In the genomic region with DNA sequence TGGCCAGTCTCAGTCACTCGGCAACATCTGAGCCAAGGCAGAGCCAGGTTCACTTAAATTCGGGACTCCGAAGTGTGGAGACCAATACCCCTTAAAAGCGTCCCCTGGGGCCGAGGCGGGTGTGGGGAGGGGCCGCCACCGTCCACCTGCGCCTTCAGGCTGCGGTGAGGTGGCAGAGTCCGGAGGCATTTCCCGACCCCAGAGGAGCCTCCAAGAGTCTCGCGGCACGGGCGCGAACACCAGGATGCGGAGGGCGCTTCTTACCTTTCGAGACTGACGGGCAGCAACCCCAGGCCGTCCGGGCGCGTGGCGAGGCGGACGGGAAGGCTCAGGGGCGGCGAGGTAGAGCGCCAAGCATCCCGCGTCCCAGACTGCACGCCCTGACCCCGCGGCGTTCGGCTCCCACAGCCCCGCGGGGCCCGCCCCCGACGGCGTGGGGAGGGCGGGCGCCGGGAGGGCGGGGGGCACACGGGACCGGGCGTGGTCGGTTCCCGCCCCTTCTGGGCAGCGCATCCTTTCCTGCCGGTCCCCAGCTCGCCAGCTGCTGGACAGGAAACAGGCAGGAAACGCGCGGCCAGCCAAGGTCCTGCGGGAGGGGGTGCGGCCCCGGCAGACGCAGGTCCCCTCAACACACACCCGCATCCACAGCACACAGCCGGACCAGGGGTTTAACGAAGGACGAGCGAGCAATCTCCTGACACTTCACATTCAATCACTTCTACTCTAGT, we compare ENCODE assay signal across 8 cellular contexts. TPM values are rescaled to one million over a fixed set of nuclear protein-coding genes. Genes with fewer than 3 reads are reported as not detected.
A peak's percentile ranks its signal among the peaks of the same experiment; 100 is the strongest.
DNase-seq lines count a peak whose midpoint lies in the region; ATAC-seq, FAIRE-seq and TF ChIP-seq lines count a peak whose summit lies in the region.

Gene THSD1 (minus strand): TSS at position 406 of the 728 bp plus-strand sequence. CDS start 3,572 bp downstream, outside the sequence.

- no peak within 1 kb of the TSS for H3K4ac ChIP-seq in trophoblast cell (ENCODE audit: low read depth, low read length)

- H3K9ac ChIP-seq in MM.1S (ENCODE audit: low read length) (no peak within 1 kb of the TSS; the same call in 1 of the 2 replicates), trophoblast cell (ENCODE audit: low read length) (no peak within 1 kb of the TSS)

- H3K4me1 ChIP-seq in MM.1S (ENCODE audit: low read length) (no peaks in the 10 kb centered on the region), trophoblast cell (ENCODE audit: control insufficient read depth in 1 of 2, insufficient read depth in 2 of 2, low read length in 2 of 2) (peaks cover 4 to 7% of the 10 kb centered on the region in 2 experiments), small intestine (ENCODE audit: control insufficient read depth in 2 of 2, insufficient read depth in 1 of 2, low read depth in 1 of 2, low read length in 1 of 2) (no peaks in the 10 kb centered on the region)

- peak within 1 kb of the TSS; percentile 82 for H3K4me2 ChIP-seq in MM.1S (ENCODE audit: low read depth, low read length)
- peak within 1 kb of the TSS; percentile 51 for H3K4me2 ChIP-seq in trophoblast cell (ENCODE audit: low read length)

- intact Hi-C loops in cardiac septum (cut with DNase I) = loop anchor here (2.0 kb wide), 1 partner anchor 45 kb away; the partner anchor contains the start of gene VPS36

- no peak within 1 kb of the TSS for H4K91ac ChIP-seq in trophoblast cell (ENCODE audit: low read depth, low read length)

- H3K79me2 ChIP-seq in MM.1S (ENCODE audit: low read length) (no peaks in the 10 kb centered on the region), trophoblast cell (ENCODE audit: control insufficient read depth, insufficient read depth, low read length, poor library complexity) (no peaks in the 10 kb centered on the region)

- DNase-seq in AG09309 (ENCODE audit: low read depth) (no peak), MM.1S (no peak), cardiac septum (ENCODE audit: low spot score) (peak; percentile 85), trophoblast cell (peak in 1 of 2 donors; percentile 20), small intestine (no peak)
- peak in 1 of 2 donors; percentile 24 for DNase-seq in activated naive CD4-positive, alpha-beta T cell treated with anti-CD3 and anti-CD28 coated beads, Interleukin-2, amount 50 U/mL, for 72 hours (ENCODE audit: low spot score in 2 of 2)

- H2BK12ac ChIP-seq in trophoblast cell (ENCODE audit: low read length) = no peak within 1 kb of the TSS

- no peak within 1 kb of the TSS for H2BK120ac ChIP-seq in trophoblast cell (ENCODE audit: insufficient read depth, low read length, poor library complexity)

- H3K27ac Mint-ChIP-seq in activated naive CD4-positive, alpha-beta T cell treated with anti-CD3 and anti-CD28 coated beads, Interleukin-2, amount 50 U/mL, for 72 hours = peak within 1 kb of the TSS in 1 of 2 donors; percentile 44

- FAIRE-seq in small intestine (lab: Jason Lieb, UNC) = no peak

- no peak within 1 kb of the TSS for H3K14ac ChIP-seq in trophoblast cell (ENCODE audit: low read length)

- peaks cover 5 to 6% of the 10 kb centered on the region in 2 donors for H3K36me3 Mint-ChIP-seq in activated naive CD4-positive, alpha-beta T cell treated with anti-CD3 and anti-CD28 coated beads, Interleukin-2, amount 50 U/mL, for 72 hours

- H3K9me2 ChIP-seq in MM.1S (replicated peaks; ENCODE audit: insufficient read depth, low read length) = no peaks in the 10 kb centered on the region

- H3K36me3 ChIP-seq in MM.1S (replicated peaks; ENCODE audit: insufficient read depth, low read length) (no peaks in the 10 kb centered on the region), trophoblast cell (ENCODE audit: control insufficient read depth in 1 of 2, insufficient read depth in 2 of 2, low read length in 2 of 2) (no peaks in the 10 kb centered on the region), small intestine (ENCODE audit: control insufficient read depth in 2 of 2, insufficient read depth in 2 of 2, low read length in 2 of 2) (no peaks in the 10 kb centered on the region)

- no peaks in the 10 kb centered on the region for H3F3A ChIP-seq in MM.1S (ENCODE audit: insufficient read depth, low read length)

- H3K18ac ChIP-seq in trophoblast cell (ENCODE audit: low read length) = no peak within 1 kb of the TSS

- H4K20me1 ChIP-seq in MM.1S (ENCODE audit: insufficient read depth, low read length) = no peaks in the 10 kb centered on the region

- ATAC-seq in GM18498 (IDR thresholded peaks at IDR 0.05; ENCODE audit: unreplicated experiment) = peak; percentile 76
- ATAC-seq in activated naive CD4-positive, alpha-beta T cell treated with anti-CD3 and anti-CD28 coated beads, Interleukin-2, amount 50 U/mL, for 72 hours = peak; percentile 54 to 67
- ATAC-seq in GM21528 (IDR thresholded peaks at IDR 0.05; ENCODE audit: low FRiP score, unreplicated experiment) = no peak

- H2BK5ac ChIP-seq in trophoblast cell (ENCODE audit: low read depth, low read length, poor library complexity) = no peak within 1 kb of the TSS

- H4K12ac ChIP-seq in trophoblast cell (ENCODE audit: low read depth, low read length) = no peak within 1 kb of the TSS

- H3K4me3 ChIP-seq in AG09309 (ENCODE audit: control insufficient read depth, low read depth, low read length) (peak within 1 kb of the TSS; percentile 98), MM.1S (ENCODE audit: low read length) (peak within 1 kb of the TSS; percentile 52), trophoblast cell (ENCODE audit: low read depth, low read length) (no peak within 1 kb of the TSS), small intestine (ENCODE audit: low read depth in 1 of 2, low read length in 2 of 2) (peak within 1 kb of the TSS in 1 of 2 donors; percentile 48)

- TF ChIP-seq CTCF in AG09309 (IDR thresholded peaks at IDR 0.05; ENCODE audit: control insufficient read depth, insufficient read depth, low read depth, low read length, missing control alignments) (no peak), MM.1S (IDR thresholded peaks at IDR 0.05; ENCODE audit: low read length) (no peak)

- no peaks in the 10 kb centered on the region for H3K27me3 ChIP-seq in MM.1S (replicated peaks; ENCODE audit: insufficient read depth, low read length)
- peaks cover 22% of the 10 kb centered on the region for H3K27me3 ChIP-seq in trophoblast cell (ENCODE audit: insufficient read depth, low read length)
- no peaks in the 10 kb centered on the region for H3K27me3 ChIP-seq in small intestine (ENCODE audit: control insufficient read depth in 2 of 2, insufficient read depth in 2 of 2, low read length in 2 of 2)

- H3K9me3 ChIP-seq in MM.1S (replicated peaks; ENCODE audit: insufficient read depth, low read length) = no peaks in the 10 kb centered on the region
- H3K9me3 ChIP-seq in trophoblast cell (ENCODE audit: insufficient read depth, low read depth, low read length) = no peaks in the 10 kb centered on the region
- no peaks in the 10 kb centered on the region for H3K9me3 ChIP-seq in small intestine (ENCODE audit: control insufficient read depth, low read depth)

- H2AFZ ChIP-seq in MM.1S (ENCODE audit: low read length) = peak within 1 kb of the TSS; percentile 53; the same call in 1 of the 2 replicates
- H2AFZ ChIP-seq in trophoblast cell (ENCODE audit: insufficient read depth, low read length, poor library complexity) = no peak within 1 kb of the TSS

- no peaks in the 10 kb centered on the region for H3K9me3 Mint-ChIP-seq in activated naive CD4-positive, alpha-beta T cell treated with anti-CD3 and anti-CD28 coated beads, Interleukin-2, amount 50 U/mL, for 72 hours

- no peaks in the 10 kb centered on the region for H3K79me1 ChIP-seq in trophoblast cell (ENCODE audit: low read length)

- H2AK5ac ChIP-seq in trophoblast cell (ENCODE audit: low read length) = no peak within 1 kb of the TSS

- H3K27ac ChIP-seq in MM.1S (ENCODE audit: low read length) = no peak within 1 kb of the TSS
- no peak within 1 kb of the TSS for H3K27ac ChIP-seq in trophoblast cell (ENCODE audit: low read depth, low read length)
- H3K27ac ChIP-seq in small intestine (ENCODE audit: low read depth in 1 of 2, low read length in 1 of 2) = peak within 1 kb of the TSS in 1 of 2 donors; percentile 62

- no peak within 1 kb of the TSS for H4K8ac ChIP-seq in trophoblast cell (ENCODE audit: low read depth, low read length)

- H3K23ac ChIP-seq in trophoblast cell (ENCODE audit: low read length) = no peak within 1 kb of the TSS

- WGBS in trophoblast cell (ENCODE audit: extremely low coverage, insufficient coverage, insufficient read length) = no CpG with 5 or more reads among the region's 68 CpGs
- WGBS in small intestine, 3 donors = 1% methylated on average over 50 to 68 of the region's 68 CpGs

RNA-seq across cellular contexts. Expression of gene THSD1, which starts in this region (rescaled TPM):
- under 1 TPM; 0.09 to 0.19 TPM for total RNA-seq in activated naive CD4-positive, alpha-beta T cell treated with anti-CD3 and anti-CD28 coated beads, Interleukin-2, amount 50 U/mL, for 72 hours
- 6.8 TPM for total RNA-seq in cardiac septum
- 0.16 and 0.21 TPM in 2 replicates for polyA plus RNA-seq in trophoblast cell (2013)
- polyA plus RNA-seq in small intestine = 1 to 10 TPM in 1 of 3 donors, under 1 TPM in 2; 0.22 to 4.3 (median 0.54) TPM

Comparison
In these comparisons a context has a peak if more than half of its experiments do, and no peak if none do; other contexts are left out.
1. Peak in ATAC-seq in activated naive CD4-positive, alpha-beta T cell treated with anti-CD3 and anti-CD28 coated beads, Interleukin-2, amount 50 U/mL, for 72 hours; RNA of the gene not detected or under 1 TPM.